ENCODE assay signal across 8 cellular contexts in the genomic region with DNA sequence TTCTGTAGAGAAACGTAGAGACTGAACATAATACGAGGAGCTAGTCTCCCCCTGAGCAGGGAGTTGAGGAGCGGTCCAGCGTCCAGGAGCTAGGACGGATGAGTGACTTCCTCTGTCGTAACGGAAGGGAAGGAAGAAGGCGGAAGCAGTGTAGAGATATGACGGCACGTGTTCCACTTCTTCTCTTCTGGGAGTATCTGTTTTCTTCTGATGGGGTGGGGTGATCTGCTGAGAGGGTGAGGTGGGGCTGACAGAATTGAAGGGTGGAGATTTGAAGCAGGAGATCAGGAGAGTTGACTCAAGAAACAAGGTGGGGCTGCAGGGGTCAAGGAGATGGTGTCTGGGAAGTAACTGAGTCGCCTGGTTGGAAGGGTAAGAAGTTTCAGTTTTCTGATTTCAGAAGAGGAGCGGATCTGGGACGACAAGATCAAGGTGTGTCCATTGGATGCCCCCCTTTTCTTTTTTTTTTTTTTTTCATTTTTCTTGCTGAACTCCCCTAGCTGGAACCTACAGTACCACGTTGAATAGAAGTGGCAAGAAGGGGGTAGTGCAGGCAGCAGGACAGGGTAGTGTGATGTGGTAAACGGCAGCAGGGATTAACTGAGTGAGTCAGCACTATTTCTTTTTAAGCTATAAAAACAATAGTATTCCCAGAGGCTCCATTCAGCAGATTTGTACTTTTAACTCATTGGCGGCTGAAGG. TPM values are rescaled to one million over a fixed set of nuclear protein-coding genes. Genes with fewer than 3 reads are reported as not detected.
DNase-seq lines count a peak whose midpoint lies in the region; ATAC-seq, FAIRE-seq and TF ChIP-seq lines count a peak whose summit lies in the region.

No MANE protein-coding gene starts in this region.

- dilution Hi-C loops in endothelial cell of umbilical vein (cut with MboI; ENCODE audit: extremely low pct_ligation_motif_present, low sequenced_read_pairs) = no loop called here

- H3K79me2 ChIP-seq in endothelial cell of umbilical vein (ENCODE audit: control insufficient read depth, insufficient read depth, low read length) = no peaks in the 10 kb centered on the region

- 54 to 62% (median 57%) methylated on average over 16 of the region's 16 CpGs for WGBS in psoas muscle, 3 donors
- WGBS in body of pancreas, 2 donors = 67 to 73% methylated on average over 16 of the region's 16 CpGs

- ATAC-seq in psoas muscle (peak in 3 of 4 donors; percentile 30 to 67 (median 57)), body of pancreas (no peak), HG02884 (IDR thresholded peaks at IDR 0.05; ENCODE audit: unreplicated experiment) (no peak), HG02970 (IDR thresholded peaks at IDR 0.05; ENCODE audit: low FRiP score, unreplicated experiment) (no peak)

- DNase-seq in ELR (ENCODE audit: low read depth) (peak; percentile 48), RPMI7951 (ENCODE audit: low read depth) (peak; percentile 29), endothelial cell of umbilical vein (ENCODE audit: low read depth, low spot score) (no peak), psoas muscle (no peak), body of pancreas (no peak), NCI-H748 (lab: John Stamatoyannopoulos, UW; ENCODE audit: unreplicated experiment) (no peak)

- peaks cover 3% of the 10 kb centered on the region for H3K4me1 ChIP-seq in endothelial cell of umbilical vein (ENCODE audit: control insufficient read depth, extremely low read depth, insufficient read depth, low read length)
- H3K4me1 ChIP-seq in psoas muscle = no peaks in the 10 kb centered on the region
- peaks cover 16% of the 10 kb centered on the region for H3K4me1 ChIP-seq in body of pancreas

- H3K4me2 ChIP-seq in endothelial cell of umbilical vein (ENCODE audit: insufficient read depth, low read length) = peak overlapping the region; percentile 56

- H3K36me3 ChIP-seq in endothelial cell of umbilical vein (ENCODE audit: control insufficient read depth in 2 of 2, extremely low read depth in 1 of 2, insufficient read depth in 2 of 2, low read length in 2 of 2) (no peaks in the 10 kb centered on the region), psoas muscle (ENCODE audit: insufficient read depth in 1 of 2, low read depth in 1 of 2) (no peaks in the 10 kb centered on the region), body of pancreas (replicated peaks in 1 of 2; ENCODE audit: insufficient read depth in 1 of 2, low read depth in 2 of 2) (no peaks in the 10 kb centered on the region)

- no peaks in the 10 kb centered on the region for H4K20me1 ChIP-seq in endothelial cell of umbilical vein (replicated peaks; ENCODE audit: control insufficient read depth, extremely low read depth, insufficient read depth, low read length)

- POLR2A ChIA-PET in endothelial cell of umbilical vein (lab: Charles Lee) = no interaction called here

- intact Hi-C loops in endothelial cell of umbilical vein (cut with micrococcal nuclease) = no loop called here
- intact Hi-C loops in psoas muscle (cut with DNase I) = no loop called here
- intact Hi-C loops in body of pancreas (cut with DNase I) = no loop called here

- H3K27me3 ChIP-seq in endothelial cell of umbilical vein (ENCODE audit: control insufficient read depth in 2 of 2, insufficient read depth in 2 of 2, low read length in 2 of 2) (no peaks in the 10 kb centered on the region), psoas muscle (ENCODE audit: insufficient read depth in 3 of 3, low read length in 2 of 3) (no peaks in the 10 kb centered on the region), body of pancreas (no peaks in the 10 kb centered on the region)

- BruUV-seq in endothelial cell of umbilical vein (replicated peaks; lab: Mats Ljungman, UMichigan) = no TSS peak

- H2AFZ ChIP-seq in endothelial cell of umbilical vein (ENCODE audit: low read depth, low read length) = peak overlapping the region; percentile 94

- H3K4me3 ChIP-seq in endothelial cell of umbilical vein (replicated peaks in 1 of 3; ENCODE audit: insufficient read depth in 1 of 3, low read depth in 1 of 3, low read length in 3 of 3) (no peak overlapping the region), psoas muscle (peak overlapping the region; percentile 49), body of pancreas (no peak overlapping the region)

- H3K9ac ChIP-seq in endothelial cell of umbilical vein (replicated peaks; ENCODE audit: extremely low read depth, insufficient read depth, low read length) = no peak overlapping the region

- H3K9me1 ChIP-seq in endothelial cell of umbilical vein (replicated peaks; ENCODE audit: control insufficient read depth, extremely low read depth, insufficient read depth, low read length) = no peaks in the 10 kb centered on the region

- no peak for FAIRE-seq in endothelial cell of umbilical vein (lab: Jason Lieb, UNC)

- no peak for TF ChIP-seq POLR2A in endothelial cell of umbilical vein (IDR thresholded peaks at IDR 0.05; ENCODE audit: low read depth, low read length)
- no peak for TF ChIP-seq POLR2A in body of pancreas (IDR thresholded peaks at IDR 0.05)

- no peak for TF ChIP-seq CTCF in endothelial cell of umbilical vein (IDR thresholded peaks at IDR 0.05; ENCODE audit: extremely low read depth in 1 of 2, insufficient read depth in 1 of 2, low read depth in 1 of 2, low read length in 2 of 2)
- peak; percentile 11 for TF ChIP-seq CTCF in psoas muscle (IDR thresholded peaks at IDR 0.05)
- TF ChIP-seq CTCF in body of pancreas (IDR thresholded peaks at IDR 0.05) = no peak

- H3K27ac ChIP-seq in endothelial cell of umbilical vein (ENCODE audit: insufficient read depth, low read depth, low read length) (no peak overlapping the region), psoas muscle (no peak overlapping the region), body of pancreas (no peak overlapping the region)

- CTCF ChIA-PET in endothelial cell of umbilical vein (lab: Charles Lee) = interaction anchor here (1.0 to 7.1 kb wide), 9 partner anchors 9 to 92 kb away, joined by 3 to 275 read pairs (median 4); no protein-coding TSS in a partner anchor

- H3K9me3 ChIP-seq in endothelial cell of umbilical vein (replicated peaks; ENCODE audit: control insufficient read depth, insufficient read depth, low read length) = no peaks in the 10 kb centered on the region
- no peaks in the 10 kb centered on the region for H3K9me3 ChIP-seq in psoas muscle
- no peaks in the 10 kb centered on the region for H3K9me3 ChIP-seq in body of pancreas

TF ChIP-seq in endothelial cell of umbilical vein, 7 proteins besides CTCF, POLR2A, EP300 and RAD21:
- TF ChIP-seq FOS (IDR thresholded peaks at IDR 0.05; ENCODE audit: borderline replicate concordance, insufficient read depth, low read length) = no peak
- TF ChIP-seq EZH2 (IDR thresholded peaks at IDR 0.05; ENCODE audit: borderline replicate concordance, low read depth, low read length, severe bottlenecking) = no peak
- TF ChIP-seq JUN (IDR thresholded peaks at IDR 0.05; ENCODE audit: borderline replicate concordance, insufficient read depth, insufficient read length, low read depth) = no peak
- no peak for TF ChIP-seq MYC (IDR thresholded peaks at IDR 0.05; ENCODE audit: low read depth, low read length)
- no peak for TF ChIP-seq GATA2 (IDR thresholded peaks at IDR 0.05; ENCODE audit: insufficient read depth, insufficient read length, low read depth, low read length)
- TF ChIP-seq MAX (IDR thresholded peaks at IDR 0.05; ENCODE audit: insufficient read depth, insufficient read length) = no peak
- TF ChIP-seq POLR2AphosphoS5 (IDR thresholded peaks at IDR 0.05; ENCODE audit: insufficient read depth, low read depth, low read length) = no peak

RNA-seq across cellular contexts. Expression of gene SETD7, which starts 50.7 kb away (rescaled TPM):
- 23.3 and 23.8 TPM in 2 replicates for total RNA-seq in RPMI7951 (2014; rRNA removed; shearing (Covaris generic))
- 36.4 and 39.9 TPM in 2 replicates for total RNA-seq in endothelial cell of umbilical vein
- 11.7 and 18.8 TPM in 2 replicates for polyA plus RNA-seq in endothelial cell of umbilical vein
- polyA plus RNA-seq in endothelial cell of umbilical vein (2011; cell fraction: cytosol; rRNA removed) = 13.2 and 14.9 TPM in 2 replicates
- polyA plus RNA-seq in endothelial cell of umbilical vein (2011; cell fraction: nucleus; rRNA removed) = 14.8 and 15.7 TPM in 2 replicates
- 30.1 and 38.2 TPM in 2 replicates for polyA plus RNA-seq in endothelial cell of umbilical vein (2012)
- 48.9 and 51.7 TPM in 2 replicates for polyA minus RNA-seq in endothelial cell of umbilical vein
- 25.0 TPM for polyA minus RNA-seq in endothelial cell of umbilical vein (2011; cell fraction: cytosol; rRNA and poly(A)+ RNA removed)
- 19.5 and 23.6 TPM in 2 replicates for polyA minus RNA-seq in endothelial cell of umbilical vein (2011; cell fraction: nucleus; rRNA and poly(A)+ RNA removed)
- 10 to 100 TPM; 78.4 to 96.0 (median 91.4) TPM for total RNA-seq in psoas muscle
- polyA plus RNA-seq in psoas muscle = 10 to 100 TPM; 15.2 to 70.1 (median 38.8) TPM
- total RNA-seq in body of pancreas = 10 to 100 TPM; 21.8 to 34.8 TPM

RNA-seq across cellular contexts. Expression of gene MGST2, which starts 58.9 kb away (rescaled TPM):
- 8.5 and 11.5 TPM in 2 replicates for total RNA-seq in RPMI7951 (2014; rRNA removed; shearing (Covaris generic))
- total RNA-seq in endothelial cell of umbilical vein = 62.4 and 64.3 TPM in 2 replicates
- polyA plus RNA-seq in endothelial cell of umbilical vein = 57.3 and 78.9 TPM in 2 replicates
- polyA plus RNA-seq in endothelial cell of umbilical vein (2011; cell fraction: cytosol; rRNA removed) = 59.1 and 66.0 TPM in 2 replicates
- 21.2 and 30.8 TPM in 2 replicates for polyA plus RNA-seq in endothelial cell of umbilical vein (2011; cell fraction: nucleus; rRNA removed)
- 36.4 and 47.7 TPM in 2 replicates for polyA plus RNA-seq in endothelial cell of umbilical vein (2012)
- polyA minus RNA-seq in endothelial cell of umbilical vein = 21.0 and 22.2 TPM in 2 replicates
- polyA minus RNA-seq in endothelial cell of umbilical vein (2011; cell fraction: cytosol; rRNA and poly(A)+ RNA removed) = 15.0 TPM
- polyA minus RNA-seq in endothelial cell of umbilical vein (2011; cell fraction: nucleus; rRNA and poly(A)+ RNA removed) = 19.6 and 25.7 TPM in 2 replicates
- 10 to 100 TPM; 18.2 to 56.2 (median 50.4) TPM for total RNA-seq in psoas muscle
- 10 to 100 TPM; 25.6 to 47.0 (median 32.7) TPM for polyA plus RNA-seq in psoas muscle
- 10 to 100 TPM; 23.4 to 44.1 TPM for total RNA-seq in body of pancreas

Comparison
In these comparisons a context has a peak if more than half of its experiments do, and no peak if none do; other contexts are left out.
1. DNase-seq: peak in ELR (single experiment) and RPMI7951 (single experiment); none in endothelial cell of umbilical vein (single experiment), psoas muscle (0 of 2), body of pancreas (0 of 4) and NCI-H748 (single experiment).
2. ATAC-seq: peak in psoas muscle (3 of 4); none in body of pancreas (single experiment), HG02884 (single experiment) and HG02970 (single experiment).